23 cellular contexts compared by ENCODE assay signal in the genomic region with DNA sequence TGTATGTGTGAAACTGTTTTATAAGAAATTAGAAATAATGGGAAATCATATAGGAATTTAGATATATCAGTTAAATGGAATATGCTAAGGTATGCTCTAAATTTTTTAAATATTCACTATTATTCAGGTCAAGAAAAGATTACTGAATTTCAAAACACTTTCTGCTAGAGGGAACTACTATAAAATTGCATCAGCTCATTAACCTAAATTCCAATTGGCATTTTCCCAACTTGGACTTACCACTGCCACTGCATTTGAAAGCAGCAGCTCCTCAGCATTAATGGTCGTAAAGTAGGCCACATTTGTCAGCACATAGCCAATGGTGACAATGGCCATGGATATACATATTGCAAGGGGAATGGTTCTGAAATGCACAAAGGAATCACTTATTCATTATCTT. TPM values are rescaled to one million over a fixed set of nuclear protein-coding genes. Genes with fewer than 3 reads are reported as not detected.
DNase-seq lines count a peak whose midpoint lies in the region; TF ChIP-seq lines count a peak whose summit lies in the region.
"Had no signal": no experiment of that assay in that cellular context is flagged by ENCODE, and none has a peak within 500 bp of the region (broad histone marks: within the 10 kb centered on the region; RNA-seq: fewer than 3 reads in every experiment).

No MANE protein-coding gene starts in this region.

- H3K9me3 ChIP-seq in spleen: no peaks in the 10 kb centered on the region

- DNase-seq in DMS79 treated with DMSO at 0.1 percent for 48 hours (lab: John Stamatoyannopoulos, UW) (peak; percentile 31), DMS79 (lab: John Stamatoyannopoulos, UW) (no peak), COR-L47 (lab: John Stamatoyannopoulos, UW) (peak; percentile 23), NCI-H69 (lab: John Stamatoyannopoulos, UW) (peak; percentile 69), fibroblast of villous mesenchyme (ENCODE audit: low read depth) (peak; percentile 58), GM19240 (ENCODE audit: insufficient read length, low spot score) (no peak), spleen (no peak), DMS153 treated with DMSO at 0.1 percent for 48 hours (lab: John Stamatoyannopoulos, UW; ENCODE audit: unreplicated experiment) (no peak)
- DNase-seq: Calu3; CD8-positive, alpha-beta T cell; DMS53; HCEC 1CT; MM.1S; NCI-H1048; NCI-H2029 treated with DMSO at 0.1 percent for 48 hours; NCI-H2171 treated with DMSO at 0.1 percent for 48 hours; NCI-H524 treated with DMSO at 0.1 percent for 48 hours; PC-9; RPMI8226; SHP77 had no signal

- H3K27me3 ChIP-seq in spleen (replicated peaks in 1 of 7): no peaks in the 10 kb centered on the region
- H3K27me3 ChIP-seq: BLaER1 treated with 17β-estradiol and CSF1 and Interleukin-3, amounts not matched to agents 10 nM and 100 nM had no signal

- TF ChIP-seq POLR2A in spleen (IDR thresholded peaks at IDR 0.05): no peak

- peaks cover 0 to 13% (median 2%) of the 10 kb centered on the region in 6 donors for H3K4me1 ChIP-seq in spleen

- WGBS in spleen, 5 donors: 74 to 92% (median 88%) methylated on average over 1 of the region's 1 CpG

- no peak overlapping the region for H3K4me3 ChIP-seq in fibroblast of villous mesenchyme (ENCODE audit: low read depth, low read length)
- no peak overlapping the region for H3K4me3 ChIP-seq in spleen
- H3K4me3 ChIP-seq: BLaER1 treated with 17β-estradiol and CSF1 and Interleukin-3, amounts not matched to agents 10 nM and 100 nM; GM23338; PC-9 had no signal

- H3K36me3 ChIP-seq in spleen: no peaks in the 10 kb centered on the region

- no peak overlapping the region for H3K27ac ChIP-seq in spleen
- H3K27ac ChIP-seq: 22Rv1; BLaER1 treated with 17β-estradiol and CSF1 and Interleukin-3, amounts not matched to agents 10 nM and 100 nM; PC-9 had no signal

- TF ChIP-seq CTCF in fibroblast of villous mesenchyme (IDR thresholded peaks at IDR 0.05; ENCODE audit: insufficient read depth, low read depth, low read length) (no peak), spleen (IDR thresholded peaks at IDR 0.05 in 8 of 11, conservative IDR thresholded peaks at IDR 0.05 in 3 of 11) (no peak)

- intact Hi-C loops in spleen (cut with DNase I; ENCODE audit: low total_unique reads): no loop called here

RNA-seq across cellular contexts. Expression of gene SLC7A11, which starts 57.3 kb away (rescaled TPM):
- total RNA-seq in fibroblast of villous mesenchyme: 74.1 and 94.1 TPM in 2 replicates
- 1 to 10 TPM in 2 of 7 donors, under 1 TPM in 5; 0.33 to 2.1 (median 0.92) TPM for total RNA-seq in spleen
- polyA plus RNA-seq in spleen: under 1 TPM; 0.13 to 0.39 (median 0.27) TPM
- total RNA-seq: CD8-positive, alpha-beta T cell had no signal

Comparison
In these comparisons a context has a peak if more than half of its experiments do, and no peak if none do; other contexts are left out.
1. DNase-seq: peak in DMS79 treated with DMSO at 0.1 percent for 48 hours (single experiment), COR-L47 (single experiment), NCI-H69 (single experiment) and fibroblast of villous mesenchyme (single experiment); none in DMS79 (single experiment), GM19240 (single experiment), spleen (single experiment) and DMS153 treated with DMSO at 0.1 percent for 48 hours (single experiment).
2. RNA of gene SLC7A11, which starts 57.3 kb away (total RNA-seq): 74.1 to 94.1 TPM in fibroblast of villous mesenchyme; 0.33 to 2.1 TPM in spleen; every median in the first group is over 10 times any median in the second.